ENCODE assay signal across 19 cellular contexts in the genomic region with DNA sequence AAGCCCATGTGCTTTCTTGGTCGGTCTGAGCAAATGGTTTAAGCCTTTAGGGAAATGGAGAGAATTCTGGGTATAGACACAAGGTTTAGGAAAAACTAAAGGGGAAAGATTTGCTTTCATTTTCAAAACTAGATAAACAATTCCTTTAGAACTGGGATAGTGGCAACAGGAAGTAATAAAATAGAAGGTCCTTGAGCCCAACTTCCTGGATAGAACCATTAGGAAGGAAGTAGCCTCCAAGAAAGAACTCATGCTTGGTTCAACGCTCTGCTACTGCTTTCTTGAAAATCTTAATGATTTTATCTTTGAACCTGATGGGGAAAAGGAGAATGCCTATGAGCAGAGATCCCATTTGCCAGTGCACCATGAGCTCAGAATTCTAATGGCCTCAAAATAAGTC.
"Had no signal": no experiment of that assay in that cellular context is flagged by ENCODE, and none has a peak within 500 bp of the region (broad histone marks: within the 10 kb centered on the region; RNA-seq: fewer than 3 reads in every experiment).

No MANE protein-coding gene starts in this region.

- H3K36me3 ChIP-seq: esophagus squamous epithelium, stomach, uterus had no signal

- H3K4me1 ChIP-seq: uterus had no signal

- H3K4me3 Mint-ChIP-seq: activated CD8-positive, alpha-beta memory T cell treated with anti-CD3 and anti-CD28 coated beads, Interleukin-2, amount 10 ng/mL, durations not matched to agents 7 days and 5 days; activated naive CD8-positive, alpha-beta T cell; activated T-cell treated with anti-CD3 and anti-CD28 coated beads, Interleukin-2, amount 50 U/mL, for 4 hours; neural crest cell; T-helper 2 cell treated with Interferon-gamma antibody and Interleukin-4, amounts not matched to agents 5 μg/mL and 100 μg/mL, for 36 hours had no signal

- H3K9me3 Mint-ChIP-seq: neural crest cell; T-helper 2 cell treated with Interferon-gamma antibody and Interleukin-4, amounts not matched to agents 5 μg/mL and 100 μg/mL, for 36 hours had no signal

- H3K27ac ChIP-seq: esophagus squamous epithelium, stomach, uterus had no signal

- H3K4me3 ChIP-seq: dorsolateral prefrontal cortex, esophagus squamous epithelium, stomach, uterus had no signal

- H3K4me1 Mint-ChIP-seq: activated CD8-positive, alpha-beta memory T cell treated with anti-CD3 and anti-CD28 coated beads, Interleukin-2, amount 10 ng/mL, durations not matched to agents 7 days and 5 days had no signal

- H3K27me3 ChIP-seq: dorsolateral prefrontal cortex, esophagus squamous epithelium, stomach, uterus had no signal

- H3K27me3 Mint-ChIP-seq: activated CD8-positive, alpha-beta memory T cell treated with anti-CD3 and anti-CD28 coated beads, Interleukin-2, amount 10 ng/mL, durations not matched to agents 7 days and 5 days; activated naive CD8-positive, alpha-beta T cell had no signal

- DNase-seq: activated CD4-positive, alpha-beta T cell treated with anti-CD3 and anti-CD28 coated beads, Interleukin-2, amount 50 U/mL, for 48 hours; activated CD4-positive, CD25-positive, alpha-beta regulatory T cell treated with anti-CD3 and anti-CD28 coated beads, Interleukin-2, amount 50 U/mL, for 72 hours; activated CD8-positive, alpha-beta memory T cell treated with anti-CD3 and anti-CD28 coated beads, Interleukin-2, amount 10 ng/mL, durations not matched to agents 7 days and 5 days; activated gamma-delta T cell; activated T-cell treated with anti-CD3 and anti-CD28 coated beads, Interleukin-2, amount 50 U/mL, for 4 hours; dorsolateral prefrontal cortex; esophagus squamous epithelium; foreskin melanocyte; head of caudate nucleus; left ventricle myocardium superior; stimulated activated CD4-positive, alpha-beta T cell treated with anti-CD3 and anti-CD28 coated beads, Interleukin-15, amount 100 ng/mL, for 24 hours; stimulated activated CD4-positive, alpha-beta T cell treated with anti-CD3 and anti-CD28 coated beads, Interleukin-4, amount 100 ng/mL, for 4 hours; stomach; uterus had no signal

- FAIRE-seq: bronchial epithelial cell, islet of Langerhans had no signal

- H3K9me3 ChIP-seq: esophagus squamous epithelium, stomach, uterus had no signal

- H3K36me3 Mint-ChIP-seq: activated CD8-positive, alpha-beta memory T cell treated with anti-CD3 and anti-CD28 coated beads, Interleukin-2, amount 10 ng/mL, durations not matched to agents 7 days and 5 days; activated naive CD8-positive, alpha-beta T cell had no signal

- H3K27ac Mint-ChIP-seq: activated CD8-positive, alpha-beta memory T cell treated with anti-CD3 and anti-CD28 coated beads, Interleukin-2, amount 10 ng/mL, durations not matched to agents 7 days and 5 days; activated naive CD8-positive, alpha-beta T cell; T-helper 2 cell treated with Interferon-gamma antibody and Interleukin-4, amounts not matched to agents 5 μg/mL and 100 μg/mL, for 36 hours had no signal
